ENCODE assay signal across 19 cellular contexts in the genomic region with DNA sequence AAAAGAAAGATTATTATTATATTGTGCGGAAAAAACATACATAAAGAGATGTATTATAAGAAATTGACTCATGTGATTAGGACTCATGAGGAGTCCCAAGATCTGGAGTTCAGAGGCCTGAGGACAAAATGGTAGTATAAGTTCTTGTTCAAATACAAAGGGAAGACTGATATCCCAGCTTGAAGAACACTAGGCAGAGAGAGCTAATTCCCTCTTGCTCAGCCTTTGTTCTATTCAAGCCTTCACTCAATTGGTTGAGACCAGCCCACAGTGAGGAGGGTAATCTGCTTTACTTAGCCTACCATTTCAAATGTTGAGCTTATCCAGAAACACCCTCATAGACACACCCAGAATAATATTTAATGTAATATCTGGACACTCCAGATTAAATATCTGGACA.
DNase-seq lines count a peak whose midpoint lies in the region; ATAC-seq and TF ChIP-seq lines count a peak whose summit lies in the region.
"Had no signal": no experiment of that assay in that cellular context is flagged by ENCODE, and none has a peak within 500 bp of the region (broad histone marks: within the 10 kb centered on the region; RNA-seq: fewer than 3 reads in every experiment).

No MANE protein-coding gene starts in this region.

- DNase-seq in NCI-H82 (lab: John Stamatoyannopoulos, UW), result peak; percentile 18
- DNase-seq in NCI-H82 treated with DMSO at 0.1 percent for 48 hours (lab: John Stamatoyannopoulos, UW; ENCODE audit: unreplicated experiment), result no peak
- no peak for DNase-seq in WTC11 (ENCODE audit: low spot score)
- peak; percentile 6 for DNase-seq in iPS-NIHi11 (ENCODE audit: low spot score)
- DNase-seq in stomach, result no peak
- DNase-seq in amniotic stem cell (lab: John Stamatoyannopoulos, UW), result no peak
- DNase-seq in activated CD4-positive, alpha-beta memory T cell treated with anti-CD3 and anti-CD28 coated beads, Interleukin-2, amount 10 ng/mL, durations not matched to agents 7 days and 5 days, result no peak
- DNase-seq: AML-193; Caco-2; Calu3; CD4-positive, alpha-beta T cell; CD8-positive, alpha-beta T cell; DMS79 treated with DMSO at 0.1 percent for 48 hours; GF-D8 had no signal

- WGBS in stomach, 5 donors, result 93 to 100% (median 100%) methylated on average over 1 of the region's 1 CpG

- H3K4me1 ChIP-seq in stomach, result no peaks in the 10 kb centered on the region
- H3K4me1 ChIP-seq: A549; BLaER1 treated with 17β-estradiol and CSF1 and Interleukin-3, amounts not matched to agents 10 nM and 100 nM; Caco-2 had no signal

- H3K4me3 Mint-ChIP-seq in WTC11, result no peak overlapping the region
- H3K4me3 Mint-ChIP-seq in activated CD4-positive, alpha-beta memory T cell treated with anti-CD3 and anti-CD28 coated beads, Interleukin-2, amount 10 ng/mL, durations not matched to agents 7 days and 5 days, result no peak overlapping the region
- H3K4me3 Mint-ChIP-seq: B cell; CD4-positive, alpha-beta T cell; CD8-positive, alpha-beta T cell had no signal

- peak; percentile 48; the same call in 1 of the 2 replicates for ATAC-seq in WTC11
- ATAC-seq: A549; CD8-positive, alpha-beta T cell had no signal

- no peaks in the 10 kb centered on the region for H3K9me3 Mint-ChIP-seq in WTC11
- peaks cover 3% of the 10 kb centered on the region for H3K9me3 Mint-ChIP-seq in activated CD4-positive, alpha-beta memory T cell treated with anti-CD3 and anti-CD28 coated beads, Interleukin-2, amount 10 ng/mL, durations not matched to agents 7 days and 5 days

- H3K27ac ChIP-seq in stomach, result no peak overlapping the region
- H3K27ac ChIP-seq: 22Rv1; A549; BLaER1 treated with 17β-estradiol and CSF1 and Interleukin-3, amounts not matched to agents 10 nM and 100 nM; C4-2B had no signal

- TF ChIP-seq CTCF in WTC11 (IDR thresholded peaks at IDR 0.05), result no peak
- TF ChIP-seq CTCF in stomach (IDR thresholded peaks at IDR 0.05), result no peak

- no peak for TF ChIP-seq POLR2A in stomach (IDR thresholded peaks at IDR 0.05)

- no peaks in the 10 kb centered on the region for H3K27me3 Mint-ChIP-seq in WTC11 (ENCODE audit: low read depth)
- H3K27me3 Mint-ChIP-seq in activated CD4-positive, alpha-beta memory T cell treated with anti-CD3 and anti-CD28 coated beads, Interleukin-2, amount 10 ng/mL, durations not matched to agents 7 days and 5 days, result no peaks in the 10 kb centered on the region
- H3K27me3 Mint-ChIP-seq: B cell; CD4-positive, alpha-beta T cell had no signal

- H3K27ac Mint-ChIP-seq in WTC11, result no peak overlapping the region
- H3K27ac Mint-ChIP-seq in activated CD4-positive, alpha-beta memory T cell treated with anti-CD3 and anti-CD28 coated beads, Interleukin-2, amount 10 ng/mL, durations not matched to agents 7 days and 5 days, result no peak overlapping the region
- H3K27ac Mint-ChIP-seq: B cell; CD4-positive, alpha-beta T cell; CD8-positive, alpha-beta T cell had no signal

- POLR2A ChIA-PET in WTC11 (lab: Charles Lee), result no interaction called here
- POLR2A ChIA-PET in activated CD4-positive, alpha-beta memory T cell treated with anti-CD3 and anti-CD28 coated beads, Interleukin-2, amount 10 ng/mL, durations not matched to agents 7 days and 5 days (lab: Charles Lee), result no interaction called here

- H3K36me3 ChIP-seq in stomach, result no peaks in the 10 kb centered on the region
- H3K36me3 ChIP-seq: BLaER1 treated with 17β-estradiol and CSF1 and Interleukin-3, amounts not matched to agents 10 nM and 100 nM had no signal

- H3K36me3 Mint-ChIP-seq in WTC11, result no peaks in the 10 kb centered on the region
- no peaks in the 10 kb centered on the region for H3K36me3 Mint-ChIP-seq in activated CD4-positive, alpha-beta memory T cell treated with anti-CD3 and anti-CD28 coated beads, Interleukin-2, amount 10 ng/mL, durations not matched to agents 7 days and 5 days (ENCODE audit: low read depth)
- H3K36me3 Mint-ChIP-seq: CD8-positive, alpha-beta T cell had no signal

- H3K4me1 Mint-ChIP-seq in WTC11, result peaks cover 10% of the 10 kb centered on the region
- no peaks in the 10 kb centered on the region for H3K4me1 Mint-ChIP-seq in activated CD4-positive, alpha-beta memory T cell treated with anti-CD3 and anti-CD28 coated beads, Interleukin-2, amount 10 ng/mL, durations not matched to agents 7 days and 5 days
- H3K4me1 Mint-ChIP-seq: B cell had no signal

- intact Hi-C loops in stomach (cut with DNase I; ENCODE audit: low total_unique reads), result no loop called here

- H3K4me3 ChIP-seq in stomach, result no peak overlapping the region
- H3K4me3 ChIP-seq: A549; BLaER1 treated with 17β-estradiol and CSF1 and Interleukin-3, amounts not matched to agents 10 nM and 100 nM had no signal

- no peaks in the 10 kb centered on the region for H3K27me3 ChIP-seq in stomach
- H3K27me3 ChIP-seq: BLaER1 treated with 17β-estradiol and CSF1 and Interleukin-3, amounts not matched to agents 10 nM and 100 nM had no signal

- H3K9me3 ChIP-seq in stomach, result no peaks in the 10 kb centered on the region
- H3K9me3 ChIP-seq: A549; BLaER1 treated with 17β-estradiol and CSF1 and Interleukin-3, amounts not matched to agents 10 nM and 100 nM; Caco-2 had no signal

- CTCF ChIA-PET in WTC11 (lab: Charles Lee), result no interaction called here
- CTCF ChIA-PET in activated CD4-positive, alpha-beta memory T cell treated with anti-CD3 and anti-CD28 coated beads, Interleukin-2, amount 10 ng/mL, durations not matched to agents 7 days and 5 days (lab: Charles Lee), result no interaction called here

- no peak for TF ChIP-seq EP300 in stomach (IDR thresholded peaks at IDR 0.05)

TF ChIP-seq in WTC11, 78 proteins besides CTCF, POLR2A, EP300 and RAD21:
- TF ChIP-seq PREB (CRISPR knock-in tag; IDR thresholded peaks at IDR 0.05; ENCODE audit: borderline replicate concordance) (no peak), IRF1 (CRISPR knock-in tag; IDR thresholded peaks at IDR 0.05) (no peak), GABPB1 (CRISPR knock-in tag; IDR thresholded peaks at IDR 0.05) (no peak), ZNF423 (CRISPR knock-in tag; IDR thresholded peaks at IDR 0.05) (no peak)
- TF ChIP-seq, protein P1, sequence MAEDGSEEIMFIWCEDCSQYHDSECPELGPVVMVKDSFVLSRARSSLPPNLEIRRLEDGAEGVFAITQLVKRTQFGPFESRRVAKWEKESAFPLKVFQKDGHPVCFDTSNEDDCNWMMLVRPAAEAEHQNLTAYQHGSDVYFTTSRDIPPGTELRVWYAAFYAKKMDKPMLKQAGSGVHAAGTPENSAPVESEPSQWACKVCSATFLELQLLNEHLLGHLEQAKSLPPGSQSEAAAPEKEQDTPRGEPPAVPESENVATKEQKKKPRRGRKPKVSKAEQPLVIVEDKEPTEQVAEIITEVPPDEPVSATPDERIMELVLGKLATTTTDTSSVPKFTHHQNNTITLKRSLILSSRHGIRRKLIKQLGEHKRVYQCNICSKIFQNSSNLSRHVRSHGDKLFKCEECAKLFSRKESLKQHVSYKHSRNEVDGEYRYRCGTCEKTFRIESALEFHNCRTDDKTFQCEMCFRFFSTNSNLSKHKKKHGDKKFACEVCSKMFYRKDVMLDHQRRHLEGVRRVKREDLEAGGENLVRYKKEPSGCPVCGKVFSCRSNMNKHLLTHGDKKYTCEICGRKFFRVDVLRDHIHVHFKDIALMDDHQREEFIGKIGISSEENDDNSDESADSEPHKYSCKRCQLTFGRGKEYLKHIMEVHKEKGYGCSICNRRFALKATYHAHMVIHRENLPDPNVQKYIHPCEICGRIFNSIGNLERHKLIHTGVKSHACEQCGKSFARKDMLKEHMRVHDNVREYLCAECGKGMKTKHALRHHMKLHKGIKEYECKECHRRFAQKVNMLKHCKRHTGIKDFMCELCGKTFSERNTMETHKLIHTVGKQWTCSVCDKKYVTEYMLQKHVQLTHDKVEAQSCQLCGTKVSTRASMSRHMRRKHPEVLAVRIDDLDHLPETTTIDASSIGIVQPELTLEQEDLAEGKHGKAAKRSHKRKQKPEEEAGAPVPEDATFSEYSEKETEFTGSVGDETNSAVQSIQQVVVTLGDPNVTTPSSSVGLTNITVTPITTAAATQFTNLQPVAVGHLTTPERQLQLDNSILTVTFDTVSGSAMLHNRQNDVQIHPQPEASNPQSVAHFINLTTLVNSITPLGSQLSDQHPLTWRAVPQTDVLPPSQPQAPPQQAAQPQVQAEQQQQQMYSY (CRISPR knock-in tag; IDR thresholded peaks at IDR 0.05), result no peak
TF ChIP-seq in WTC11: peak in this region for 0.

Comparison
In these comparisons a context has a peak if more than half of its experiments do, and no peak if none do; other contexts are left out.
1. DNase-seq: peak in NCI-H82 (single experiment) and iPS-NIHi11 (single experiment); none in NCI-H82 treated with DMSO at 0.1 percent for 48 hours (single experiment), WTC11 (single experiment), stomach (single experiment), amniotic stem cell (single experiment) and activated CD4-positive, alpha-beta memory T cell treated with anti-CD3 and anti-CD28 coated beads, Interleukin-2, amount 10 ng/mL, durations not matched to agents 7 days and 5 days (single experiment).